Comparison of ENCODE assay signal across 8 cellular contexts in the genomic region with DNA sequence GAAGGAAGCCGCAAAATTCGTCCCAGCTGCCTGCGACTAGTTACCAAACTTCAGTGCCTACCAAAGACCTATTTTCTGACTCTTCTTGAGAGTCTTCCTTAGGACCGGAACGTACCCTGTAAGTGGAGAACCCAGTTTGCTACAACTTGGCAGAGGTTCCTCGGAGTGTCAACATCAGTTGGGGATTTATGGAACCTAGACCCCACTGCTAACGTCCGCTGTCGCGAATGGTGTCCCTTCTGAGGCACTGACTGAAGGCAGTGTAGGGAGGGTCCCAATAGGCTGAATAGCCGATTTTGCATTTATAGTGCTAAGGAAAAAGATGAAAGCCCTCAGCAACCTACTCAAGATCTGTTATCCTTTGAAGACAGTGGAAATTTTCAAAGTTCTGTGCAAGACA. TPM values are rescaled to one million over a fixed set of nuclear protein-coding genes. Genes with fewer than 3 reads are reported as not detected.
A peak's percentile ranks its signal among the peaks of the same experiment; 100 is the strongest.
DNase-seq lines count a peak whose midpoint lies in the region; ATAC-seq and TF ChIP-seq lines count a peak whose summit lies in the region.

No MANE protein-coding gene starts in this region.

- peaks cover 43% of the 10 kb centered on the region for H3K4me1 Mint-ChIP-seq in activated CD4-positive, alpha-beta T cell treated with anti-CD3 and anti-CD28 coated beads, Interleukin-2, amount 10 ng/mL, durations not matched to agents 24 days and 14 days
- H3K4me1 Mint-ChIP-seq in activated T-helper 2 cell treated with anti-CD3 and anti-CD28 coated beads, Interferon-gamma antibody, Interleukin-2, Interleukin-4, amounts not matched to agents 10 μg/mL and 5 μg/mL and 100 μg/mL, durations not matched to agents 14 hours and 24 hours and 36 hours (ENCODE audit: low read depth) = peaks cover 47% of the 10 kb centered on the region

- peak overlapping the region; percentile 50 to 57 for H3K27ac ChIP-seq in thoracic aorta

- peak overlapping the region; percentile 93 for H3K4me3 Mint-ChIP-seq in activated CD4-positive, alpha-beta T cell treated with anti-CD3 and anti-CD28 coated beads, Interleukin-2, amount 10 ng/mL, durations not matched to agents 24 days and 14 days
- H3K4me3 Mint-ChIP-seq in activated T-helper 2 cell treated with anti-CD3 and anti-CD28 coated beads, Interferon-gamma antibody, Interleukin-2, Interleukin-4, amounts not matched to agents 10 μg/mL and 5 μg/mL and 100 μg/mL, durations not matched to agents 14 hours and 24 hours and 36 hours (ENCODE audit: low read depth) = peak overlapping the region; percentile 66

- H3K36me3 ChIP-seq in kidney epithelial cell (ENCODE audit: control insufficient read depth, insufficient read depth, low read length) = no peaks in the 10 kb centered on the region
- H3K36me3 ChIP-seq in thoracic aorta = no peaks in the 10 kb centered on the region

- TF ChIP-seq CTCF in kidney epithelial cell (IDR thresholded peaks at IDR 0.05; ENCODE audit: insufficient read depth, low read length, poor library complexity, severe bottlenecking) (no peak), thoracic aorta (IDR thresholded peaks at IDR 0.05) (no peak)

- intact Hi-C loops in activated CD4-positive, alpha-beta T cell treated with anti-CD3 and anti-CD28 coated beads, Interleukin-2, amount 10 ng/mL, durations not matched to agents 24 days and 14 days (cut with micrococcal nuclease) = loop anchor here (1.0 to 10.0 kb wide), 6 partner anchors 12 to 1333 kb away; a partner anchor contains a TSS
- intact Hi-C loops in activated T-helper 2 cell treated with anti-CD3 and anti-CD28 coated beads, Interferon-gamma antibody, Interleukin-2, Interleukin-4, amounts not matched to agents 10 μg/mL and 5 μg/mL and 100 μg/mL, durations not matched to agents 14 hours and 24 hours and 36 hours (cut with micrococcal nuclease) = loop anchor here (1.0 to 10.0 kb wide), 4 partner anchors 39 to 637 kb away; no protein-coding TSS in a partner anchor

- no peak for ATAC-seq in thoracic aorta (ENCODE audit: insufficient number of reproducible peaks, low FRiP score, low read depth)

- H3K9me3 ChIP-seq in thoracic aorta = no peaks in the 10 kb centered on the region

- peak overlapping the region; percentile 76 for H3K27ac Mint-ChIP-seq in activated CD4-positive, alpha-beta T cell treated with anti-CD3 and anti-CD28 coated beads, Interleukin-2, amount 10 ng/mL, durations not matched to agents 24 days and 14 days
- peak overlapping the region; percentile 36 for H3K27ac Mint-ChIP-seq in activated T-helper 2 cell treated with anti-CD3 and anti-CD28 coated beads, Interferon-gamma antibody, Interleukin-2, Interleukin-4, amounts not matched to agents 10 μg/mL and 5 μg/mL and 100 μg/mL, durations not matched to agents 14 hours and 24 hours and 36 hours

- H3K27me3 Mint-ChIP-seq in activated CD4-positive, alpha-beta T cell treated with anti-CD3 and anti-CD28 coated beads, Interleukin-2, amount 10 ng/mL, durations not matched to agents 24 days and 14 days = no peaks in the 10 kb centered on the region
- no peaks in the 10 kb centered on the region for H3K27me3 Mint-ChIP-seq in activated T-helper 2 cell treated with anti-CD3 and anti-CD28 coated beads, Interferon-gamma antibody, Interleukin-2, Interleukin-4, amounts not matched to agents 10 μg/mL and 5 μg/mL and 100 μg/mL, durations not matched to agents 14 hours and 24 hours and 36 hours (ENCODE audit: low read depth)

- DNase-seq in activated CD4-positive, alpha-beta T cell treated with anti-CD3 and anti-CD28 coated beads, Interleukin-2, amount 10 ng/mL, durations not matched to agents 24 days and 14 days = no peak
- DNase-seq in activated CD4-positive, alpha-beta T cell treated with anti-CD3 and anti-CD28 coated beads, Interleukin-2, amount 50 U/mL, for 4 hours = no peak
- no peak for DNase-seq in activated T-helper 2 cell treated with anti-CD3 and anti-CD28 coated beads, Interferon-gamma antibody, Interleukin-2, Interleukin-4, amounts not matched to agents 10 μg/mL and 5 μg/mL and 100 μg/mL, durations not matched to agents 14 hours and 24 hours and 36 hours (ENCODE audit: low spot score)
- DNase-seq in kidney epithelial cell (ENCODE audit: low read depth) (no peak), thoracic aorta (ENCODE audit: low spot score) (no peak), DMS114 treated with DMSO at 0.1 percent for 48 hours (lab: John Stamatoyannopoulos, UW; ENCODE audit: unreplicated experiment) (no peak), T-helper 9 cell (no peak)
- no peak for DNase-seq in activated CD4-positive, CD25-positive, alpha-beta regulatory T cell (lab: John Stamatoyannopoulos, UW)

- H3K4me3 ChIP-seq in kidney epithelial cell (ENCODE audit: low read depth, low read length) (peak overlapping the region; percentile 96), thoracic aorta (peak overlapping the region; percentile 95)

- H3K27me3 ChIP-seq in kidney epithelial cell (ENCODE audit: control insufficient read depth, insufficient read depth, low read length) = no peaks in the 10 kb centered on the region
- no peaks in the 10 kb centered on the region for H3K27me3 ChIP-seq in thoracic aorta (replicated peaks; ENCODE audit: insufficient read depth)

- peaks cover 36% of the 10 kb centered on the region for H3K36me3 Mint-ChIP-seq in activated CD4-positive, alpha-beta T cell treated with anti-CD3 and anti-CD28 coated beads, Interleukin-2, amount 10 ng/mL, durations not matched to agents 24 days and 14 days (ENCODE audit: low read depth)
- peaks cover 42% of the 10 kb centered on the region for H3K36me3 Mint-ChIP-seq in activated T-helper 2 cell treated with anti-CD3 and anti-CD28 coated beads, Interferon-gamma antibody, Interleukin-2, Interleukin-4, amounts not matched to agents 10 μg/mL and 5 μg/mL and 100 μg/mL, durations not matched to agents 14 hours and 24 hours and 36 hours (ENCODE audit: low read depth)

- H3K9me3 Mint-ChIP-seq in activated CD4-positive, alpha-beta T cell treated with anti-CD3 and anti-CD28 coated beads, Interleukin-2, amount 10 ng/mL, durations not matched to agents 24 days and 14 days = no peaks in the 10 kb centered on the region
- no peaks in the 10 kb centered on the region for H3K9me3 Mint-ChIP-seq in activated T-helper 2 cell treated with anti-CD3 and anti-CD28 coated beads, Interferon-gamma antibody, Interleukin-2, Interleukin-4, amounts not matched to agents 10 μg/mL and 5 μg/mL and 100 μg/mL, durations not matched to agents 14 hours and 24 hours and 36 hours

- peaks cover 9 to 23% of the 10 kb centered on the region in 2 donors for H3K4me1 ChIP-seq in thoracic aorta (ENCODE audit: control insufficient read depth in 1 of 2, low read depth in 2 of 2)

RNA-seq across cellular contexts. Expression of a gene that starts 0.6 kb away (rescaled TPM):
- total RNA-seq in activated CD4-positive, alpha-beta T cell treated with anti-CD3 and anti-CD28 coated beads, Interleukin-2, amount 10 ng/mL, durations not matched to agents 24 days and 14 days = 129 and 131 TPM in 2 replicates
- 176 and 178 TPM in 2 replicates for total RNA-seq in activated T-helper 2 cell treated with anti-CD3 and anti-CD28 coated beads, Interferon-gamma antibody, Interleukin-2, Interleukin-4, amounts not matched to agents 10 μg/mL and 5 μg/mL and 100 μg/mL, durations not matched to agents 14 hours and 24 hours and 36 hours
- total RNA-seq in kidney epithelial cell = 6.0 and 8.2 TPM in 2 replicates
- total RNA-seq in thoracic aorta = 10 to 100 TPM; 40.2 to 47.6 TPM
